Comparison of ENCODE assay signal across 8 cellular contexts in genomic region chr13:60048353-60048752, GRCh38.
DNase-seq lines count a peak whose midpoint lies in the region; ATAC-seq and TF ChIP-seq lines count a peak whose summit lies in the region.
"Not testable (repeated sequence)": the region's sequence is repeated elsewhere in the genome, so short reads cannot be mapped to it uniquely, and the experiment has no call there.

No MANE protein-coding gene starts in this region.

- H3K18ac ChIP-seq in IMR-90 (ENCODE audit: low read depth, low read length); neuronal stem cell (ENCODE audit: low read length): not testable (repeated sequence)

- in situ Hi-C loops in IMR-90 (cut with MboI; ENCODE audit: low sequenced_read_pairs), result not testable (repeated sequence)

- not testable (repeated sequence) for H3K27ac Mint-ChIP-seq in GM23338
- H3K27ac Mint-ChIP-seq in chondrocyte (ENCODE audit: unreplicated experiment), result peak overlapping the region; percentile 49

- H3K4ac ChIP-seq in IMR-90 (ENCODE audit: low read depth, low read length); neuronal stem cell (ENCODE audit: low read length): not testable (repeated sequence)

- POLR2A ChIA-PET in A673 (lab: Charles Lee; ENCODE audit: low non-redundant PET), result interaction anchor here (0.5 kb wide), 1 partner anchor 51 kb away, joined by 3 read pairs; no protein-coding TSS in a partner anchor
- POLR2A ChIA-PET in IMR-90 (lab: Charles Lee; ENCODE audit: unreplicated experiment); PC-3 (lab: Charles Lee; ENCODE audit: unreplicated experiment): not testable (repeated sequence)

- H3K9ac ChIP-seq in IMR-90 (ENCODE audit: low read depth, low read length); PC-3 (ENCODE audit: low read length); SK-N-MC (ENCODE audit: insufficient read length); neuronal stem cell (ENCODE audit: low read depth, low read length, poor library complexity): not testable (repeated sequence)

- not testable (repeated sequence) for H2BK120ac ChIP-seq in IMR-90 (ENCODE audit: low read depth, low read length); neuronal stem cell (ENCODE audit: low read depth, low read length)

- peaks cover 12% of the 10 kb centered on the region; the same call in 1 of the 2 replicates for H3K79me2 ChIP-seq in GM23338 (replicated peaks; ENCODE audit: insufficient read depth)
- not testable (repeated sequence) for H3K79me2 ChIP-seq in PC-3 (ENCODE audit: low read length)

- not testable (repeated sequence) for H2BK5ac ChIP-seq in IMR-90 (ENCODE audit: low read depth, low read length, poor library complexity, severe bottlenecking); neuronal stem cell (ENCODE audit: low read length)

- DNase-seq in A673 (ENCODE audit: low spot score); GM23338 (ENCODE audit: low spot score); PC-3; SK-N-MC (ENCODE audit: low read depth, low spot score); chondrocyte (ENCODE audit: low spot score); neuronal stem cell (ENCODE audit: low spot score): not testable (repeated sequence)
- DNase-seq in IMR-90, result peak; percentile 17

- TF ChIP-seq POLR2A in IMR-90 (IDR thresholded peaks at IDR 0.05; ENCODE audit: low read depth, low read length), result not testable (repeated sequence)

- H3K56ac ChIP-seq in IMR-90 (ENCODE audit: extremely low read depth, insufficient read depth, low read length), result not testable (repeated sequence)

- not testable (repeated sequence) for H4K91ac ChIP-seq in IMR-90 (ENCODE audit: insufficient read depth, low read depth, low read length); neuronal stem cell (ENCODE audit: low read depth, low read length, poor library complexity)

- TF ChIP-seq RAD21 in IMR-90 (IDR thresholded peaks at IDR 0.05; ENCODE audit: low read length), result not testable (repeated sequence)

- not testable (repeated sequence) for H2AFZ ChIP-seq in GM23338; IMR-90 (replicated peaks; ENCODE audit: low read length, poor library complexity); PC-3 (ENCODE audit: low read length)
- peak overlapping the region; percentile 48 for H2AFZ ChIP-seq in neuronal stem cell (ENCODE audit: low read length)

- H3K9me2 ChIP-seq in GM23338 (ENCODE audit: insufficient read depth); PC-3 (replicated peaks; ENCODE audit: low read length): not testable (repeated sequence)

- H3K9me3 Mint-ChIP-seq in GM23338; chondrocyte (ENCODE audit: low read depth): not testable (repeated sequence)

- H3K27ac ChIP-seq in A673 (ENCODE audit: low read depth, low read length, poor library complexity, severe bottlenecking) (peak overlapping the region; percentile 74), GM23338 (ENCODE audit: low read depth) (peak overlapping the region; percentile 29; the same call in 1 of the 2 replicates), PC-3 (ENCODE audit: low read length) (peak overlapping the region; percentile 37), SK-N-MC (peak overlapping the region; percentile 37; the same call in 1 of the 2 replicates)
- H3K27ac ChIP-seq in IMR-90 (ENCODE audit: insufficient read depth, low read length); neuronal stem cell (replicated peaks; ENCODE audit: low read length): not testable (repeated sequence)

- H3K23ac ChIP-seq in IMR-90 (ENCODE audit: low read depth, low read length); neuronal stem cell (ENCODE audit: low read depth, low read length, poor library complexity): not testable (repeated sequence)

- not testable (repeated sequence) for H3K27me3 ChIP-seq in A673 (replicated peaks; ENCODE audit: insufficient read depth, low read depth, low read length, poor library complexity); GM23338 (ENCODE audit: insufficient read depth); IMR-90 (ENCODE audit: control insufficient read depth, insufficient read depth, low read length); PC-3 (ENCODE audit: low read length); neuronal stem cell (ENCODE audit: control insufficient read depth in 3 of 3, insufficient read depth in 3 of 3, low read depth in 1 of 3, low read length in 3 of 3)

- peaks cover 19 to 22% of the 10 kb centered on the region in 2 experiments for H3K79me1 ChIP-seq in IMR-90 (ENCODE audit: low read depth in 1 of 2, low read length in 2 of 2)
- H3K79me1 ChIP-seq in neuronal stem cell (ENCODE audit: low read depth, low read length), result not testable (repeated sequence)

- H3K4me3 Mint-ChIP-seq in GM23338; chondrocyte (ENCODE audit: unreplicated experiment): not testable (repeated sequence)

- H3F3A ChIP-seq in GM23338 (replicated peaks; ENCODE audit: low read depth); PC-3 (ENCODE audit: low read length, unreplicated experiment): not testable (repeated sequence)

- H3K4me3 ChIP-seq in A673 (ENCODE audit: low read depth, low read length, poor library complexity, severe bottlenecking); GM23338; IMR-90 (ENCODE audit: insufficient read depth, low read depth, low read length); PC-3 (ENCODE audit: low read length); SK-N-MC; neuronal stem cell (ENCODE audit: low read length in 2 of 2): not testable (repeated sequence)

- not testable (repeated sequence) for H4K20me1 ChIP-seq in GM23338 (replicated peaks; ENCODE audit: insufficient read depth); IMR-90 (ENCODE audit: insufficient read depth, low read length); PC-3 (ENCODE audit: low read length)

- H3K9me3 ChIP-seq in A673 (ENCODE audit: low read depth, low read length, poor library complexity, severe bottlenecking); IMR-90 (ENCODE audit: control insufficient read depth, insufficient read depth, low read length); PC-3 (ENCODE audit: low read length); SK-N-MC (ENCODE audit: low read depth, low read length); neuronal stem cell (replicated peaks in 1 of 2; ENCODE audit: control insufficient read depth in 2 of 2, insufficient read depth in 1 of 2, low read depth in 1 of 2, low read length in 2 of 2): not testable (repeated sequence)

- not testable (repeated sequence) for H3K9me1 ChIP-seq in IMR-90 (ENCODE audit: insufficient read depth, low read length)

- H3K36me3 ChIP-seq in A673 (ENCODE audit: insufficient read depth, low read length, poor library complexity, severe bottlenecking); GM23338 (ENCODE audit: insufficient read depth); IMR-90 (ENCODE audit: control insufficient read depth, insufficient read depth, low read length); PC-3 (ENCODE audit: low read depth, low read length); SK-N-MC (ENCODE audit: insufficient read depth, low read length); neuronal stem cell (replicated peaks in 1 of 2; ENCODE audit: control insufficient read depth in 2 of 2, insufficient read depth in 2 of 2, low read length in 2 of 2): not testable (repeated sequence)

- not testable (repeated sequence) for H3K36me3 Mint-ChIP-seq in GM23338 (ENCODE audit: low read depth); chondrocyte (ENCODE audit: low read depth)

- peaks cover 13% of the 10 kb centered on the region for H3K4me1 Mint-ChIP-seq in GM23338
- not testable (repeated sequence) for H3K4me1 Mint-ChIP-seq in chondrocyte (ENCODE audit: low read depth)

- H2AK9ac ChIP-seq in IMR-90 (replicated peaks; ENCODE audit: low read depth, low read length, poor library complexity), result not testable (repeated sequence)

- not testable (repeated sequence) for H2BK15ac ChIP-seq in IMR-90 (ENCODE audit: low read depth, low read length); neuronal stem cell (ENCODE audit: low read length)

- not testable (repeated sequence) for H3K4me2 ChIP-seq in GM23338; IMR-90 (ENCODE audit: low read depth, low read length); PC-3 (ENCODE audit: low read length); neuronal stem cell (ENCODE audit: insufficient read depth, low read length, poor library complexity, severe bottlenecking)

- H3K14ac ChIP-seq in IMR-90 (replicated peaks; ENCODE audit: low read depth, low read length); neuronal stem cell (ENCODE audit: low read length): not testable (repeated sequence)

- H3K4me1 ChIP-seq in A673 (ENCODE audit: insufficient read depth, low read length, poor library complexity, severe bottlenecking), result peaks cover 25% of the 10 kb centered on the region
- H3K4me1 ChIP-seq in GM23338 (ENCODE audit: insufficient read depth); IMR-90 (ENCODE audit: control insufficient read depth, insufficient read depth, low read length); PC-3 (ENCODE audit: insufficient read depth, low read length); neuronal stem cell (ENCODE audit: control insufficient read depth in 2 of 2, insufficient read depth in 1 of 2, low read depth in 1 of 2, low read length in 2 of 2): not testable (repeated sequence)

- CTCF ChIA-PET in A673 (lab: Charles Lee); IMR-90 (lab: Yijun Ruan, JAX); PC-3 (lab: Charles Lee): not testable (repeated sequence)

- BruUV-seq in A673 (replicated peaks; lab: Mats Ljungman, UMichigan); IMR-90 (replicated peaks; lab: Mats Ljungman, UMichigan); PC-3 (replicated peaks; lab: Mats Ljungman, UMichigan): not testable (repeated sequence)

- not testable (repeated sequence) for ATAC-seq in GM23338
- ATAC-seq in IMR-90 (ENCODE audit: low read depth) (peak; percentile 74), PC-3 (peak; percentile 80), SK-N-SH treated with all-trans-retinoic acid at 6 μM for 48 hours (peak; percentile 47)

- not testable (repeated sequence) for H3K27me3 Mint-ChIP-seq in GM23338 (ENCODE audit: insufficient read depth, low read depth, poor library complexity); chondrocyte (ENCODE audit: low read depth)

- not testable (repeated sequence) for H4K5ac ChIP-seq in IMR-90 (ENCODE audit: low read depth, low read length)

- not testable (repeated sequence) for H2AK5ac ChIP-seq in IMR-90 (ENCODE audit: low read depth, low read length); neuronal stem cell (ENCODE audit: low read depth, low read length)

- not testable (repeated sequence) for H4K8ac ChIP-seq in IMR-90 (ENCODE audit: low read depth in 2 of 2, low read length in 2 of 2); neuronal stem cell (ENCODE audit: low read depth, low read length)

- dilution Hi-C loops in IMR-90 (cut with HindIII; ENCODE audit: low sequenced_read_pairs, unreplicated experiment), result not testable (repeated sequence)

- H2BK20ac ChIP-seq in IMR-90 (ENCODE audit: low read depth, low read length), result not testable (repeated sequence)

- H2BK12ac ChIP-seq in neuronal stem cell (ENCODE audit: low read length), result not testable (repeated sequence)

- not testable (repeated sequence) for TF ChIP-seq CTCF in A673 (conservative IDR thresholded peaks at IDR 0.05; ENCODE audit: low read depth, low read length); GM23338 (conservative IDR thresholded peaks at IDR 0.05; ENCODE audit: low read depth in 2 of 2); IMR-90 (conservative IDR thresholded peaks at IDR 0.05; ENCODE audit: low read depth, low read length); PC-3 (conservative IDR thresholded peaks at IDR 0.05; ENCODE audit: low read depth, low read length); chondrocyte (IDR thresholded peaks at IDR 0.05)

- intact Hi-C loops in A673 (cut with micrococcal nuclease; ENCODE audit: unreplicated experiment); IMR-90 (cut with micrococcal nuclease); PC-3 (cut with micrococcal nuclease): not testable (repeated sequence)
